Comparison of ENCODE assay signal across 11 cellular contexts in genomic region chr12:57091633-57092528, GRCh38. TPM values are rescaled to one million over a fixed set of nuclear protein-coding genes. Genes with fewer than 3 reads are reported as not detected.
DNase-seq lines count a peak whose midpoint lies in the region; ATAC-seq and TF ChIP-seq lines count a peak whose summit lies in the region.
"Had no signal": no experiment of that assay in that cellular context is flagged by ENCODE, and none has a peak within 500 bp of the region (broad histone marks: within the 10 kb centered on the region; RNA-seq: fewer than 3 reads in every experiment).

No MANE protein-coding gene starts in this region.

- no peak overlapping the region for H3K23ac ChIP-seq in trophoblast cell (ENCODE audit: low read length)

- H3K27ac ChIP-seq in dorsolateral prefrontal cortex (peak overlapping the region in 54 of 59 donors; percentile 3 to 99 (median 97)), trophoblast cell (ENCODE audit: low read depth, low read length) (no peak overlapping the region)

- H4K12ac ChIP-seq in trophoblast cell (ENCODE audit: low read depth, low read length): no peak overlapping the region

- intact Hi-C loops in dorsolateral prefrontal cortex (cut with DNase I): no loop called here

- no peak overlapping the region for H2AFZ ChIP-seq in trophoblast cell (ENCODE audit: insufficient read depth, low read length, poor library complexity)

- WGBS in trophoblast cell (ENCODE audit: extremely low coverage, insufficient coverage, insufficient read length): no CpG with 5 or more reads among the region's 25 CpGs

- peaks cover 55 to 57% of the 10 kb centered on the region in 2 experiments for H3K36me3 ChIP-seq in trophoblast cell (ENCODE audit: control insufficient read depth in 1 of 2, insufficient read depth in 2 of 2, low read length in 2 of 2)

- H3K4me3 ChIP-seq in HFF-Myc (replicated peaks; ENCODE audit: low read depth, low read length) (peak overlapping the region; percentile 95), dorsolateral prefrontal cortex (peak overlapping the region in 51 of 59 donors; percentile 10 to 90 (median 79)), trophoblast cell (ENCODE audit: low read depth, low read length) (no peak overlapping the region)

- peaks cover 27% of the 10 kb centered on the region for H3K79me1 ChIP-seq in trophoblast cell (ENCODE audit: low read length)

- DNase-seq in AG20443 (ENCODE audit: low spot score) (peak; percentile 2), HFF-Myc (ENCODE audit: extremely low read depth, low read depth) (no peak), dorsolateral prefrontal cortex (no peak), trophoblast cell (no peak), hypothalamus (lab: John Stamatoyannopoulos, UW) (no peak), DMS53 (lab: John Stamatoyannopoulos, UW) (no peak), superior temporal gyrus (ENCODE audit: extremely low spot score) (no peak)
- DNase-seq: activated CD4-positive, alpha-beta T cell treated with anti-CD3 and anti-CD28 coated beads, Interleukin-2, amount 50 U/mL, for 48 hours; PC-3 had no signal

- H2BK5ac ChIP-seq in trophoblast cell (ENCODE audit: low read depth, low read length, poor library complexity): no peak overlapping the region

- no peak overlapping the region for H3K14ac ChIP-seq in trophoblast cell (ENCODE audit: low read length)

- H3K27me3 ChIP-seq in dorsolateral prefrontal cortex (no peaks in the 10 kb centered on the region), trophoblast cell (ENCODE audit: insufficient read depth, low read length) (no peaks in the 10 kb centered on the region)

- no peak overlapping the region for H4K8ac ChIP-seq in trophoblast cell (ENCODE audit: low read depth, low read length)

- peak overlapping the region; percentile 60 for H3K4ac ChIP-seq in trophoblast cell (ENCODE audit: low read depth, low read length)

- H2BK120ac ChIP-seq in trophoblast cell (ENCODE audit: insufficient read depth, low read length, poor library complexity): no peak overlapping the region

- TF ChIP-seq CTCF in HFF-Myc (IDR thresholded peaks at IDR 0.05; ENCODE audit: low read depth, low read length, missing control alignments) (no peak), dorsolateral prefrontal cortex (IDR thresholded peaks at IDR 0.05 in 54 of 56, conservative IDR thresholded peaks at IDR 0.05 in 2 of 56; ENCODE audit: low read depth in 1 of 56, partially characterized antibody in 56 of 56) (no peak)

- ATAC-seq in GM21619 (IDR thresholded peaks at IDR 0.05; ENCODE audit: unreplicated experiment): no peak
- ATAC-seq: PC-3 had no signal

- H3K9ac ChIP-seq in trophoblast cell (ENCODE audit: low read length): no peak overlapping the region

- no peak overlapping the region for H2BK12ac ChIP-seq in trophoblast cell (ENCODE audit: low read length)

- H2AK5ac ChIP-seq in trophoblast cell (ENCODE audit: low read length): no peak overlapping the region

- peaks cover 18 to 22% of the 10 kb centered on the region in 2 experiments for H3K4me1 ChIP-seq in trophoblast cell (ENCODE audit: control insufficient read depth in 1 of 2, insufficient read depth in 2 of 2, low read length in 2 of 2)

- peaks cover 22% of the 10 kb centered on the region for H3K79me2 ChIP-seq in trophoblast cell (ENCODE audit: control insufficient read depth, insufficient read depth, low read length, poor library complexity)

- no peak overlapping the region for H3K4me2 ChIP-seq in trophoblast cell (ENCODE audit: low read length)

- H4K91ac ChIP-seq in trophoblast cell (ENCODE audit: low read depth, low read length): no peak overlapping the region

- no peak overlapping the region for H3K18ac ChIP-seq in trophoblast cell (ENCODE audit: low read length)

- peaks cover 2% of the 10 kb centered on the region for H3K9me3 ChIP-seq in trophoblast cell (ENCODE audit: insufficient read depth, low read depth, low read length)

RNA-seq across cellular contexts. Expression of gene NAB2, which starts 3.0 kb away (rescaled TPM):
- 10 to 100 TPM; 15.3 to 64.0 (median 32.6) TPM for total RNA-seq in dorsolateral prefrontal cortex
- polyA plus RNA-seq in trophoblast cell (2013): 26.6 and 26.8 TPM in 2 replicates

RNA-seq across cellular contexts. Expression of gene NEMP1, which starts 13.3 kb away (rescaled TPM):
- 10 to 100 TPM in 52 of 120 experiments, 1 to 10 TPM in 68; 5.4 to 18.4 (median 9.6) TPM for total RNA-seq in dorsolateral prefrontal cortex
- 11.6 and 12.1 TPM in 2 replicates for polyA plus RNA-seq in trophoblast cell (2013)

RNA-seq across cellular contexts. Expression of gene STAT6, which starts 19.3 kb away (rescaled TPM):
- total RNA-seq in dorsolateral prefrontal cortex: 10 to 100 TPM; 30.1 to 85.6 (median 49.8) TPM
- 48.8 and 53.2 TPM in 2 replicates for polyA plus RNA-seq in trophoblast cell (2013)

RNA-seq across cellular contexts. Expression of gene LRP1, which starts 36.4 kb away (rescaled TPM):
- 100 to 1,000 TPM; 152 to 428 (median 234) TPM for total RNA-seq in dorsolateral prefrontal cortex
- 45.9 and 49.7 TPM in 2 replicates for polyA plus RNA-seq in trophoblast cell (2013)

RNA-seq across cellular contexts. Expression of gene MYO1A, which starts 42.0 kb away (rescaled TPM):
- total RNA-seq in dorsolateral prefrontal cortex: 1 to 10 TPM in 42 of 120 experiments, under 1 TPM in 65, not detected in 13; 0.13 to 3.6 (median 0.84) TPM
- 0.04 TPM in 1 of 2 replicates, not detected in the other for polyA plus RNA-seq in trophoblast cell (2013)
- total RNA-seq: lung microvascular endothelial cell, PC-3 had no signal
